8 cellular contexts compared by ENCODE assay signal in genomic region chr3:71305246-71306206, GRCh38.
DNase-seq lines count a peak whose midpoint lies in the region; ATAC-seq, FAIRE-seq and TF ChIP-seq lines count a peak whose summit lies in the region.

No MANE protein-coding gene starts in this region.

- WGBS in esophagus squamous epithelium, 2 donors: 29 to 30% methylated on average over 18 to 21 of the region's 21 CpGs

- peaks cover 21% of the 10 kb centered on the region for H3K27me3 Mint-ChIP-seq in IgD-negative memory B cell
- peaks cover 30% of the 10 kb centered on the region for H3K27me3 Mint-ChIP-seq in activated CD4-positive, alpha-beta T cell treated with anti-CD3 and anti-CD28 coated beads, Interleukin-2, amount 10 ng/mL, durations not matched to agents 24 days and 14 days

- no peak for FAIRE-seq in RCC 7860 (lab: Jason Lieb, UNC)

- peaks cover 5 to 42% (median 8%) of the 10 kb centered on the region in 3 donors for H3K4me1 ChIP-seq in esophagus squamous epithelium
- H3K4me1 ChIP-seq in muscle layer of colon (ENCODE audit: insufficient read depth, low read length): peaks cover 47% of the 10 kb centered on the region

- H3K27ac Mint-ChIP-seq in IgD-negative memory B cell: peak overlapping the region; percentile 1 to 95 (median 36)
- H3K27ac Mint-ChIP-seq in activated CD4-positive, alpha-beta T cell treated with anti-CD3 and anti-CD28 coated beads, Interleukin-2, amount 10 ng/mL, durations not matched to agents 24 days and 14 days: peak overlapping the region; percentile 78

- peaks cover 2% of the 10 kb centered on the region for H3K36me3 Mint-ChIP-seq in IgD-negative memory B cell
- H3K36me3 Mint-ChIP-seq in activated CD4-positive, alpha-beta T cell treated with anti-CD3 and anti-CD28 coated beads, Interleukin-2, amount 10 ng/mL, durations not matched to agents 24 days and 14 days (ENCODE audit: low read depth): no peaks in the 10 kb centered on the region

- intact Hi-C loops in activated CD4-positive, alpha-beta T cell treated with anti-CD3 and anti-CD28 coated beads, Interleukin-2, amount 10 ng/mL, durations not matched to agents 24 days and 14 days (cut with micrococcal nuclease): loop anchor here (1.0 to 5.0 kb wide), 3 partner anchors 207 to 755 kb away; no protein-coding TSS in a partner anchor
- intact Hi-C loops in esophagus squamous epithelium (cut with DNase I): no loop called here

- DNase-seq in activated CD4-positive, alpha-beta T cell treated with anti-CD3 and anti-CD28 coated beads, Interleukin-2, amount 10 ng/mL, durations not matched to agents 24 days and 14 days: peak; percentile 68
- DNase-seq in esophagus squamous epithelium (lab: John Stamatoyannopoulos, UW): no peak
- DNase-seq in HT-29 (ENCODE audit: low spot score): no peak
- DNase-seq in RCC 7860 (ENCODE audit: low spot score): no peak

- peak overlapping the region; percentile 50 to 69 (median 63) for H3K27ac ChIP-seq in esophagus squamous epithelium
- H3K27ac ChIP-seq in muscle layer of colon (ENCODE audit: low read depth, low read length): peak overlapping the region; percentile 92
- peak overlapping the region; percentile 64 for H3K27ac ChIP-seq in temporal lobe (ENCODE audit: low read depth, low read length)

- H3K4me3 Mint-ChIP-seq in IgD-negative memory B cell: peak overlapping the region; percentile 74 to 94 (median 86)
- H3K4me3 Mint-ChIP-seq in activated CD4-positive, alpha-beta T cell treated with anti-CD3 and anti-CD28 coated beads, Interleukin-2, amount 10 ng/mL, durations not matched to agents 24 days and 14 days: peak overlapping the region; percentile 84

- ATAC-seq in GM18505 (IDR thresholded peaks at IDR 0.05; ENCODE audit: unreplicated experiment): no peak

- H3K36me3 ChIP-seq in esophagus squamous epithelium (no peaks in the 10 kb centered on the region), muscle layer of colon (ENCODE audit: insufficient read depth, low read length) (no peaks in the 10 kb centered on the region)

- peaks cover 0 to 1% (median 0%) of the 10 kb centered on the region in 3 donors for H3K9me3 Mint-ChIP-seq in IgD-negative memory B cell
- no peaks in the 10 kb centered on the region for H3K9me3 Mint-ChIP-seq in activated CD4-positive, alpha-beta T cell treated with anti-CD3 and anti-CD28 coated beads, Interleukin-2, amount 10 ng/mL, durations not matched to agents 24 days and 14 days

- TF ChIP-seq CTCF in esophagus squamous epithelium (IDR thresholded peaks at IDR 0.05): no peak

- H3K27me3 ChIP-seq in esophagus squamous epithelium: no peaks in the 10 kb centered on the region
- no peaks in the 10 kb centered on the region for H3K27me3 ChIP-seq in muscle layer of colon (ENCODE audit: control insufficient read depth in 1 of 2, insufficient read depth in 2 of 2, low read length in 2 of 2)

- H3K4me3 ChIP-seq in esophagus squamous epithelium: peak overlapping the region in 3 of 4 donors; percentile 31 to 53 (median 32)
- peak overlapping the region; percentile 44 to 58 for H3K4me3 ChIP-seq in muscle layer of colon (ENCODE audit: low read depth in 1 of 2, low read length in 2 of 2)

- H3K9me3 ChIP-seq in esophagus squamous epithelium: no peaks in the 10 kb centered on the region
- H3K9me3 ChIP-seq in muscle layer of colon (ENCODE audit: low read length): no peaks in the 10 kb centered on the region

- H3K4me1 Mint-ChIP-seq in IgD-negative memory B cell: peaks cover 7 to 30% (median 27%) of the 10 kb centered on the region in 3 donors
- peaks cover 62% of the 10 kb centered on the region for H3K4me1 Mint-ChIP-seq in activated CD4-positive, alpha-beta T cell treated with anti-CD3 and anti-CD28 coated beads, Interleukin-2, amount 10 ng/mL, durations not matched to agents 24 days and 14 days

- peak overlapping the region; percentile 59 for H3K9ac ChIP-seq in muscle layer of colon (ENCODE audit: low read length)

- no peak for TF ChIP-seq POLR2A in esophagus squamous epithelium (IDR thresholded peaks at IDR 0.05)
- TF ChIP-seq POLR2A in GM18505 (IDR thresholded peaks at IDR 0.05; ENCODE audit: borderline replicate concordance, extremely low read depth, insufficient read depth, insufficient read length): no peak
